Comparison of ENCODE assay signal across 2 cellular contexts in genomic region chr10:79378383-79378646, GRCh38.
A peak's percentile ranks its signal among the peaks of the same experiment; 100 is the strongest.
TF ChIP-seq lines count a peak whose summit lies in the region.

No MANE protein-coding gene starts in this region.

TF ChIP-seq in HepG2, 621 proteins besides CTCF, POLR2A, EP300 and RAD21 (continues in another document):
- TF ChIP-seq MNT (IDR thresholded peaks at IDR 0.05): 0 out of 2 replicates have a peak, but pooled peaks have one; percentile 15
- no peak for TF ChIP-seq SMAD3 (CRISPR knock-in tag; IDR thresholded peaks at IDR 0.05)
- no peak for TF ChIP-seq POGK (CRISPR knock-in tag; conservative IDR thresholded peaks at IDR 0.05)
- no peak for TF ChIP-seq ZNF574 (CRISPR knock-in tag; IDR thresholded peaks at IDR 0.05)
- no peak for TF ChIP-seq ZNF878 (CRISPR knock-in tag; IDR thresholded peaks at IDR 0.05)
- TF ChIP-seq DDIT3 (CRISPR knock-in tag; IDR thresholded peaks at IDR 0.05): no peak
- TF ChIP-seq MAF1 (CRISPR knock-in tag; IDR thresholded peaks at IDR 0.05; ENCODE audit: borderline replicate concordance): no peak
- no peak for TF ChIP-seq ZFP82 (CRISPR knock-in tag; IDR thresholded peaks at IDR 0.05; ENCODE audit: borderline replicate concordance)
- 0 out of 2 replicates have a peak, but pooled peaks have one; percentile 27 for TF ChIP-seq ZNF646 (CRISPR knock-in tag; IDR thresholded peaks at IDR 0.05)
- TF ChIP-seq HNF4G (IDR thresholded peaks at IDR 0.05; ENCODE audit: borderline replicate concordance, low read depth, low read length): no peak
- TF ChIP-seq HNF4G (CRISPR knock-in tag; IDR thresholded peaks at IDR 0.05; ENCODE audit: borderline replicate concordance, low read depth): no peak

TF ChIP-seq in H1, 55 proteins besides CTCF, POLR2A, EP300 and RAD21:
- TF ChIP-seq CHD1 (IDR thresholded peaks at IDR 0.05; ENCODE audit: low read depth, low read length) (no peak), PHF8 (conservative IDR thresholded peaks at IDR 0.05; ENCODE audit: low read depth, low read length) (no peak), GTF2F1 (IDR thresholded peaks at IDR 0.05; ENCODE audit: borderline replicate concordance, low read depth, low read length) (no peak), TAF7 (optimal IDR thresholded peaks at IDR 0.05; ENCODE audit: borderline replicate concordance, low read depth, low read length) (no peak), MAX (IDR thresholded peaks at IDR 0.05) (no peak), TBP (IDR thresholded peaks at IDR 0.05; ENCODE audit: low read depth, low read length) (no peak), SP2 (IDR thresholded peaks at IDR 0.05; ENCODE audit: low read length) (no peak), JUN (IDR thresholded peaks at IDR 0.05; ENCODE audit: low read depth, low read length) (no peak), SIRT6 (IDR thresholded peaks at IDR 0.05; ENCODE audit: low read length) (no peak), BRCA1 (IDR thresholded peaks at IDR 0.05; ENCODE audit: low read depth, low read length) (no peak), ASH2L (IDR thresholded peaks at IDR 0.05; ENCODE audit: low read length) (no peak), EGR1 (IDR thresholded peaks at IDR 0.05; ENCODE audit: borderline replicate concordance, low read depth, low read length) (no peak), CHD2 (IDR thresholded peaks at IDR 0.05; ENCODE audit: low read length) (no peak), BACH1 (IDR thresholded peaks at IDR 0.05; ENCODE audit: low read length) (no peak)
